ENCODE assay signal across 8 cellular contexts in genomic region chr11:7512525-7513209, GRCh38. TPM values are rescaled to one million over a fixed set of nuclear protein-coding genes. Genes with fewer than 3 reads are reported as not detected.
DNase-seq lines count a peak whose midpoint lies in the region; ATAC-seq and TF ChIP-seq lines count a peak whose summit lies in the region.

No MANE protein-coding gene starts in this region.

- intact Hi-C loops in activated CD4-positive, alpha-beta T cell treated with anti-CD3 and anti-CD28 coated beads for 36 hours (cut with DNase I, micrococcal nuclease) = loop anchor here (1.0 to 10.0 kb wide), 12 partner anchors 65 to 1280 kb away; partner anchors contain the start of genes ARFIP2 (in 2 of the 2), EIF3F (in 2 of the 2), TIMM10B (in 2 of the 2) and APBB1 (in 1 of the 2)
- intact Hi-C loops in MCF 10A (cut with micrococcal nuclease) = loop anchor here (1.0 kb wide), 3 partner anchors 59 to 153 kb away; no protein-coding TSS in a partner anchor

- no peaks in the 10 kb centered on the region for H3K9me3 Mint-ChIP-seq in activated CD4-positive, alpha-beta T cell treated with anti-CD3 and anti-CD28 coated beads for 36 hours (ENCODE audit: low read depth)
- no peaks in the 10 kb centered on the region for H3K9me3 Mint-ChIP-seq in MCF 10A (ENCODE audit: unreplicated experiment)

- peaks cover 3% of the 10 kb centered on the region for H3K36me3 Mint-ChIP-seq in activated CD4-positive, alpha-beta T cell treated with anti-CD3 and anti-CD28 coated beads for 36 hours (ENCODE audit: low read depth)
- no peaks in the 10 kb centered on the region for H3K36me3 Mint-ChIP-seq in MCF 10A (ENCODE audit: insufficient read depth, unreplicated experiment)

- ATAC-seq in activated CD4-positive, alpha-beta T cell treated with anti-CD3 and anti-CD28 coated beads for 36 hours = peak; percentile 27
- peak; percentile 37 for ATAC-seq in stimulated activated naive CD8-positive, alpha-beta T cell treated with anti-CD3 and anti-CD28 coated beads, Interleukin-15, Interleukin-2, amounts not matched to agents 100 U/mL and 50 U/mL, for 24 hours

- peaks cover 2% of the 10 kb centered on the region for H3K27me3 Mint-ChIP-seq in activated CD4-positive, alpha-beta T cell treated with anti-CD3 and anti-CD28 coated beads for 36 hours
- peaks cover 17% of the 10 kb centered on the region for H3K27me3 Mint-ChIP-seq in MCF 10A (ENCODE audit: insufficient read depth, unreplicated experiment)

- no peaks in the 10 kb centered on the region for H3K9me3 ChIP-seq in HEK293 (ENCODE audit: control insufficient read depth, insufficient read depth, low read depth, low read length)

- TF ChIP-seq CTCF in HEK293 (tag by site-specific recombination; IDR thresholded peaks at IDR 0.05) = no peak
- TF ChIP-seq CTCF in MCF 10A (IDR thresholded peaks at IDR 0.05; ENCODE audit: unreplicated experiment) = no peak
- TF ChIP-seq CTCF in kidney epithelial cell (IDR thresholded peaks at IDR 0.05; ENCODE audit: insufficient read depth, low read length, poor library complexity, severe bottlenecking) = no peak

- peaks cover 43% of the 10 kb centered on the region for H3K4me1 Mint-ChIP-seq in activated CD4-positive, alpha-beta T cell treated with anti-CD3 and anti-CD28 coated beads for 36 hours
- H3K4me1 Mint-ChIP-seq in MCF 10A (ENCODE audit: insufficient read depth, unreplicated experiment) = no peaks in the 10 kb centered on the region

- peak overlapping the region; percentile 93 for H3K27ac Mint-ChIP-seq in activated CD4-positive, alpha-beta T cell treated with anti-CD3 and anti-CD28 coated beads for 36 hours
- H3K27ac Mint-ChIP-seq in MCF 10A (ENCODE audit: low read depth, unreplicated experiment) = peak overlapping the region; percentile 52

- peaks cover 11% of the 10 kb centered on the region for H3K27me3 ChIP-seq in kidney epithelial cell (ENCODE audit: control insufficient read depth, insufficient read depth, low read length)

- H3K4me1 ChIP-seq in HEK293 (ENCODE audit: control insufficient read depth, insufficient read depth, low read length) = no peaks in the 10 kb centered on the region

- BruUV-seq in MCF 10A (replicated peaks; lab: Mats Ljungman, UMichigan) = TSS peak; percentile 42

- peak overlapping the region; percentile 86 for H3K4me3 Mint-ChIP-seq in activated CD4-positive, alpha-beta T cell treated with anti-CD3 and anti-CD28 coated beads for 36 hours
- peak overlapping the region; percentile 83 for H3K4me3 Mint-ChIP-seq in MCF 10A (ENCODE audit: unreplicated experiment)

- H3K27ac ChIP-seq in HEK293 (ENCODE audit: extremely low read depth, low read depth, low read length) = no peak overlapping the region

- POLR2A ChIA-PET in activated CD4-positive, alpha-beta T cell treated with anti-CD3 and anti-CD28 coated beads for 36 hours (lab: Charles Lee) = interaction anchor here (0.6 to 1.0 kb wide), 3 partner anchors 8 to 65 kb away, joined by 3 read pairs; no protein-coding TSS in a partner anchor
- POLR2A ChIA-PET in HEK293 (lab: Yijun Ruan, JAX) = no interaction called here
- POLR2A ChIA-PET in MCF 10A (lab: Yijun Ruan, JAX) = no interaction called here

- CTCF ChIA-PET in activated CD4-positive, alpha-beta T cell treated with anti-CD3 and anti-CD28 coated beads for 36 hours (lab: Charles Lee) = interaction anchor here (0.6 to 1.6 kb wide), 14 partner anchors 9 to 989 kb away, joined by 3 to 9 read pairs (median 3); no protein-coding TSS in a partner anchor
- CTCF ChIA-PET in HEK293 (lab: Yijun Ruan, JAX) = interaction anchor here (0.5 to 3.5 kb wide), 27 partner anchors 8 to 415 kb away, joined by 3 to 23 read pairs (median 4); no protein-coding TSS in a partner anchor
- CTCF ChIA-PET in MCF 10A (lab: Yijun Ruan, JAX) = interaction anchor here (0.5 to 5.7 kb wide), 46 partner anchors 8 to 575 kb away, joined by 3 to 38 read pairs (median 4); partner anchors contain the start of gene OLFML1

- H3K4me3 ChIP-seq in HEK293 (ENCODE audit: low read depth, low read length) (peak overlapping the region; percentile 82; the same call in 1 of the 2 replicates), kidney epithelial cell (ENCODE audit: low read depth, low read length) (peak overlapping the region; percentile 78)

- peak; percentile 38 for DNase-seq in activated CD4-positive, alpha-beta T cell treated with anti-CD3 and anti-CD28 coated beads for 36 hours
- no peak for DNase-seq in activated CD4-positive, alpha-beta T cell treated with anti-CD3 and anti-CD28 coated beads, Interleukin-2, amount 50 U/mL, for 4 hours
- peak; percentile 27 for DNase-seq in NCI-H82 treated with DMSO at 0.1 percent for 48 hours (lab: John Stamatoyannopoulos, UW; ENCODE audit: unreplicated experiment)
- DNase-seq in MCF 10A (ENCODE audit: unreplicated experiment) = no peak
- DNase-seq in kidney epithelial cell (ENCODE audit: low read depth) = no peak
- DNase-seq in stimulated activated naive CD8-positive, alpha-beta T cell treated with anti-CD3 and anti-CD28 coated beads, Interleukin-15, Interleukin-2, amounts not matched to agents 100 U/mL and 50 U/mL, for 24 hours = peak; percentile 38
- DNase-seq in NCI-H1105 (lab: John Stamatoyannopoulos, UW) = no peak

- H3K36me3 ChIP-seq in HEK293 (ENCODE audit: control insufficient read depth in 2 of 2, insufficient read depth in 1 of 2, low read length in 2 of 2) (no peaks in the 10 kb centered on the region), kidney epithelial cell (ENCODE audit: control insufficient read depth, insufficient read depth, low read length) (no peaks in the 10 kb centered on the region)

TF ChIP-seq in HEK293, 187 proteins besides CTCF, POLR2A, EP300 and RAD21 (continues in another document):
- TF ChIP-seq ZNF366 (tag by site-specific recombination; conservative IDR thresholded peaks at IDR 0.05) (no peak), GLI2 (tag by site-specific recombination; IDR thresholded peaks at IDR 0.05; ENCODE audit: borderline replicate concordance, low read depth) (no peak), ZNF394 (tag by site-specific recombination; IDR thresholded peaks at IDR 0.05; ENCODE audit: borderline replicate concordance) (no peak), ZNF112 (tag by site-specific recombination; IDR thresholded peaks at IDR 0.05) (no peak), ZNF169 (tag by site-specific recombination; IDR thresholded peaks at IDR 0.05) (no peak), ZNF561 (tag by site-specific recombination; IDR thresholded peaks at IDR 0.05; ENCODE audit: borderline replicate concordance) (no peak), ZNF248 (tag by site-specific recombination; IDR thresholded peaks at IDR 0.05) (no peak), ZBTB11 (tag by site-specific recombination; conservative IDR thresholded peaks at IDR 0.05; ENCODE audit: low read depth) (no peak), ZNF623 (tag by site-specific recombination; IDR thresholded peaks at IDR 0.05) (no peak), OSR2 (tag by site-specific recombination; IDR thresholded peaks at IDR 0.05) (no peak), HIC1 (tag by site-specific recombination; IDR thresholded peaks at IDR 0.05) (no peak), ZFP3 (tag by site-specific recombination; IDR thresholded peaks at IDR 0.05; ENCODE audit: low read depth) (no peak), ZNF19 (tag by site-specific recombination; IDR thresholded peaks at IDR 0.05; ENCODE audit: low read depth) (no peak), ZNF837 (tag by site-specific recombination; IDR thresholded peaks at IDR 0.05) (no peak)

RNA-seq across cellular contexts. Expression of gene PPFIBP2, which starts 1.1 kb away (rescaled TPM):
- 10 to 100 TPM in 1 of 2 experiments, 1 to 10 TPM in 1; 7.9 to 13.2 TPM for total RNA-seq in activated CD4-positive, alpha-beta T cell treated with anti-CD3 and anti-CD28 coated beads for 36 hours
- total RNA-seq in MCF 10A (2022) (3.5 and 4.3 TPM in 2 replicates), kidney epithelial cell (6.0 and 7.5 TPM in 2 replicates)

RNA-seq across cellular contexts. Expression of gene OLFML1, which starts 27.4 kb away (rescaled TPM):
- not detected for total RNA-seq in activated CD4-positive, alpha-beta T cell treated with anti-CD3 and anti-CD28 coated beads for 36 hours
- total RNA-seq in MCF 10A (2022) (not detected in 2 replicates), kidney epithelial cell (0.07 TPM in 1 of 2 replicates, not detected in the other)

Comparison
In these comparisons a context has a peak if more than half of its experiments do, and no peak if none do; other contexts are left out.
1. DNase-seq: peak in activated CD4-positive, alpha-beta T cell treated with anti-CD3 and anti-CD28 coated beads for 36 hours (single experiment), NCI-H82 treated with DMSO at 0.1 percent for 48 hours (single experiment) and stimulated activated naive CD8-positive, alpha-beta T cell treated with anti-CD3 and anti-CD28 coated beads, Interleukin-15, Interleukin-2, amounts not matched to agents 100 U/mL and 50 U/mL, for 24 hours (single experiment); none in activated CD4-positive, alpha-beta T cell treated with anti-CD3 and anti-CD28 coated beads, Interleukin-2, amount 50 U/mL, for 4 hours (0 of 2), MCF 10A (single experiment), kidney epithelial cell (single experiment) and NCI-H1105 (single experiment).